In the genomic region with DNA sequence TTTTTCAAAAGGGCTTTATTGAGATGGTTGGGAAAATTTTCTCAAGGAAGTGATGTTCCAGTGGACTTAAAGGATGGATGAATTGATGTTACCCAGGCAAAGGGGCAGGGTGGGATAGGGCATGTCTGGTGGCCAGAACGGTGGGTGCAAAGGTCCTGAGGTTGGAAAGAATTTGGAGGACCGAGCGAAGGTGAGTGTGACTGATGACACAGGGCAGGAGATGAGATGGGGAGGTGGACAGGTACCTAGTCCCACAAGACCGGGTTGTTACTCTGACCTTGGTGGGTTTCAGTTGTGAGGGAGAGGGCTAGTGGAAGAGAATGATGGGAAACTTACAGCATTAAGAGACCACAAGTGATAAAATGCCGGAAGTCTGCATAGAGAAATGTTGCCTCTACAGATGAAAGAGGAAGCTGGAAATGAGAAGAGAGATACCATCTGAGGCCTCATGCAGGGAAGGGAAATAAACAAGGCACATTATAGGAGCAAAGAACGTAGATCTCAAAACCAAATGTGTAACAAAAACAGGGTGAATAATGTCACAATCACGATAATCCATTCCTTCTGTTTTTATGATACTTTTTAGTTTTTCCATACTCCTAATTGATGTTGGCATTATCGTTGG, we compare ENCODE assay signal across 13 cellular contexts. TPM values are rescaled to one million over a fixed set of nuclear protein-coding genes. Genes with fewer than 3 reads are reported as not detected.
DNase-seq lines count a peak whose midpoint lies in the region; FAIRE-seq and TF ChIP-seq lines count a peak whose summit lies in the region.
"Had no signal": no experiment of that assay in that cellular context is flagged by ENCODE, and none has a peak within 500 bp of the region (broad histone marks: within the 10 kb centered on the region; RNA-seq: fewer than 3 reads in every experiment).

No MANE protein-coding gene starts in this region.

- TF ChIP-seq POLR2A in H54 (IDR thresholded peaks at IDR 0.05; ENCODE audit: low read depth, low read length), result no peak

- H3K4me3 ChIP-seq in left ventricle myocardium inferior, result no peak overlapping the region
- H3K4me3 ChIP-seq: colonic mucosa had no signal

- H3K9me3 ChIP-seq in left ventricle myocardium inferior (replicated peaks), result peaks cover 43% of the 10 kb centered on the region
- H3K9me3 ChIP-seq: colonic mucosa had no signal

- TF ChIP-seq CTCF in GM13977 (IDR thresholded peaks at IDR 0.05; ENCODE audit: extremely low read depth, insufficient read depth, missing control alignments) (no peak), left ventricle myocardium inferior (IDR thresholded peaks at IDR 0.05; ENCODE audit: borderline replicate concordance) (no peak)

- intact Hi-C loops in dendritic cell treated with granulocyte-macrophage colony-stimulating factor and Interleukin-4, amounts not matched to agents 40 ng/mL and 50 ng/mL, for 4 days (cut with micrococcal nuclease), result no loop called here
- intact Hi-C loops in left ventricle myocardium inferior (cut with micrococcal nuclease), result no loop called here

- peak overlapping the region; percentile 52 for H3K27ac Mint-ChIP-seq in dendritic cell treated with granulocyte-macrophage colony-stimulating factor and Interleukin-4, amounts not matched to agents 40 ng/mL and 50 ng/mL, for 4 days
- H3K27ac Mint-ChIP-seq: stimulated activated effector memory CD8-positive, alpha-beta T cell treated with anti-CD3 and anti-CD28 coated beads, Interleukin-12 subunit alpha, Interleukin-12 subunit beta, amount 100 ng/mL, for 72 hours had no signal

- H3K27ac ChIP-seq in left ventricle myocardium inferior (replicated peaks), result no peak overlapping the region
- H3K27ac ChIP-seq: colonic mucosa had no signal

- H3K9me3 Mint-ChIP-seq in dendritic cell treated with granulocyte-macrophage colony-stimulating factor and Interleukin-4, amounts not matched to agents 40 ng/mL and 50 ng/mL, for 4 days, result peaks cover 37% of the 10 kb centered on the region

- H3K4me1 ChIP-seq in left ventricle myocardium inferior, result no peaks in the 10 kb centered on the region
- H3K4me1 ChIP-seq: colonic mucosa had no signal

- in situ Hi-C loops in GM13977 (cut with MboI; ENCODE audit: low pct_unique_long_range_greater_than_20kb, low sequenced_read_pairs, unreplicated experiment), result no loop called here

- H3K36me3 Mint-ChIP-seq in dendritic cell treated with granulocyte-macrophage colony-stimulating factor and Interleukin-4, amounts not matched to agents 40 ng/mL and 50 ng/mL, for 4 days (ENCODE audit: low read depth), result peaks cover 20% of the 10 kb centered on the region
- H3K36me3 Mint-ChIP-seq: stimulated activated effector memory CD8-positive, alpha-beta T cell treated with anti-CD3 and anti-CD28 coated beads, Interleukin-12 subunit alpha, Interleukin-12 subunit beta, amount 100 ng/mL, for 72 hours had no signal

- FAIRE-seq in H54 (lab: Jason Lieb, UNC), result no peak

- no peaks in the 10 kb centered on the region for H3K36me3 ChIP-seq in left ventricle myocardium inferior
- H3K36me3 ChIP-seq: colonic mucosa had no signal

- H3K4me1 Mint-ChIP-seq in dendritic cell treated with granulocyte-macrophage colony-stimulating factor and Interleukin-4, amounts not matched to agents 40 ng/mL and 50 ng/mL, for 4 days (ENCODE audit: low read depth), result peaks cover 41% of the 10 kb centered on the region

- H3K27me3 Mint-ChIP-seq in dendritic cell treated with granulocyte-macrophage colony-stimulating factor and Interleukin-4, amounts not matched to agents 40 ng/mL and 50 ng/mL, for 4 days, result no peaks in the 10 kb centered on the region

- peak; percentile 23 for DNase-seq in Ammon's horn (ENCODE audit: low spot score)
- peak; percentile 26 for DNase-seq in GM13977 (ENCODE audit: low spot score)
- peak; percentile 91 for DNase-seq in SKM-1 treated with dmso at 0.1 percent for 144 hours (lab: John Stamatoyannopoulos, UW; ENCODE audit: unreplicated experiment)
- DNase-seq in kidney tubule cell (ENCODE audit: low spot score), result no peak
- DNase-seq in left ventricle myocardium inferior, result no peak
- DNase-seq in H54 (ENCODE audit: insufficient read length, low spot score), result no peak
- no peak for DNase-seq in AG08396 (ENCODE audit: low spot score)
- DNase-seq: colonic mucosa, kidney glomerular epithelial cell, NCI-H82 had no signal

- H3K27me3 ChIP-seq in left ventricle myocardium inferior (ENCODE audit: low read depth), result peaks cover 36% of the 10 kb centered on the region
- H3K27me3 ChIP-seq: colonic mucosa had no signal

- H3K4me3 Mint-ChIP-seq in dendritic cell treated with granulocyte-macrophage colony-stimulating factor and Interleukin-4, amounts not matched to agents 40 ng/mL and 50 ng/mL, for 4 days, result no peak overlapping the region
- H3K4me3 Mint-ChIP-seq: stimulated activated effector memory CD8-positive, alpha-beta T cell treated with anti-CD3 and anti-CD28 coated beads, Interleukin-12 subunit alpha, Interleukin-12 subunit beta, amount 100 ng/mL, for 72 hours had no signal

RNA-seq across cellular contexts. Expression of a gene that starts 4.5 kb away (rescaled TPM):
- not detected for total RNA-seq in left ventricle myocardium inferior
- total RNA-seq: osteoblast had no signal

Comparison
In these comparisons a context has a peak if more than half of its experiments do, and no peak if none do; other contexts are left out.
1. DNase-seq: peak in Ammon's horn (single experiment), GM13977 (single experiment) and SKM-1 treated with dmso at 0.1 percent for 144 hours (single experiment); none in kidney tubule cell (single experiment), left ventricle myocardium inferior (single experiment), H54 (single experiment) and AG08396 (single experiment).